Comparison of ENCODE assay signal across 8 cellular contexts in genomic region chr19:4059931-4060620, GRCh38. TPM values are rescaled to one million over a fixed set of nuclear protein-coding genes. Genes with fewer than 3 reads are reported as not detected.
DNase-seq lines count a peak whose midpoint lies in the region; ATAC-seq and TF ChIP-seq lines count a peak whose summit lies in the region.

No MANE protein-coding gene starts in this region.

- no peaks in the 10 kb centered on the region for H3K36me3 ChIP-seq in cardiac muscle cell

- peak overlapping the region; percentile 93 for H3K27ac Mint-ChIP-seq in activated T-cell treated with anti-CD3 and anti-CD28 coated beads, Interleukin-2, amount 50 U/mL, for 72 hours

- peak overlapping the region; percentile 73 for H3K27ac ChIP-seq in cardiac muscle cell

- peak; percentile 55 to 77 for DNase-seq in activated T-cell treated with anti-CD3 and anti-CD28 coated beads, Interleukin-2, amount 50 U/mL, for 72 hours
- DNase-seq in cardiac muscle cell (ENCODE audit: low read depth in 1 of 2, low spot score in 1 of 2) (peak in 1 of 2 donors; percentile 57), islet precursor cell (no peak), NCI-H748 (lab: John Stamatoyannopoulos, UW; ENCODE audit: unreplicated experiment) (no peak), COR-L47 (lab: John Stamatoyannopoulos, UW) (no peak), NCI-H2081 treated with DMSO at 0.1 percent for 48 hours (lab: John Stamatoyannopoulos, UW) (no peak)
- peak; percentile 62 to 74 for DNase-seq in stimulated activated CD8-positive, alpha-beta memory T cell treated with anti-CD3 and anti-CD28 coated beads, Interleukin-15, amount 100 ng/mL, for 48 hours (ENCODE audit: low read depth in 2 of 2)

- H3K4me1 ChIP-seq in cardiac muscle cell (ENCODE audit: low read depth) = peaks cover 3% of the 10 kb centered on the region

- peak overlapping the region; percentile 66 to 80 for H3K4me3 Mint-ChIP-seq in activated T-cell treated with anti-CD3 and anti-CD28 coated beads, Interleukin-2, amount 50 U/mL, for 72 hours

- peaks cover 4 to 12% of the 10 kb centered on the region in 2 donors for H3K36me3 Mint-ChIP-seq in activated T-cell treated with anti-CD3 and anti-CD28 coated beads, Interleukin-2, amount 50 U/mL, for 72 hours (ENCODE audit: insufficient read depth in 2 of 2)

- H3K27me3 ChIP-seq in cardiac muscle cell = no peaks in the 10 kb centered on the region

- H3K9me3 ChIP-seq in cardiac muscle cell (ENCODE audit: low read depth) = no peaks in the 10 kb centered on the region

- H3K9me3 Mint-ChIP-seq in activated T-cell treated with anti-CD3 and anti-CD28 coated beads, Interleukin-2, amount 50 U/mL, for 72 hours = no peaks in the 10 kb centered on the region

- peak; percentile 38 for ATAC-seq in HG03439 (IDR thresholded peaks at IDR 0.05; ENCODE audit: unreplicated experiment)
- ATAC-seq in activated T-cell treated with anti-CD3 and anti-CD28 coated beads, Interleukin-2, amount 50 U/mL, for 72 hours (replicated peaks in 1 of 2) = peak; percentile 25 to 58

- no peak overlapping the region for H3K4me3 ChIP-seq in cardiac muscle cell

- no peak for TF ChIP-seq CTCF in cardiac muscle cell (IDR thresholded peaks at IDR 0.05; ENCODE audit: low read depth, low read length)

- peaks cover 26% of the 10 kb centered on the region for H3K4me1 Mint-ChIP-seq in activated T-cell treated with anti-CD3 and anti-CD28 coated beads, Interleukin-2, amount 50 U/mL, for 72 hours (ENCODE audit: low read depth)

- no peaks in the 10 kb centered on the region for H3K27me3 Mint-ChIP-seq in activated T-cell treated with anti-CD3 and anti-CD28 coated beads, Interleukin-2, amount 50 U/mL, for 72 hours (ENCODE audit: low read depth)

RNA-seq across cellular contexts. Expression of gene ZBTB7A, which starts 6.6 kb away (rescaled TPM):
- 10 to 100 TPM; 29.9 to 39.6 TPM for total RNA-seq in activated T-cell treated with anti-CD3 and anti-CD28 coated beads, Interleukin-2, amount 50 U/mL, for 72 hours
- 14.6 and 20.5 TPM in 2 replicates for total RNA-seq in cardiac muscle cell
- polyA plus RNA-seq in cardiac muscle cell = 17.2 and 18.6 TPM in 2 replicates

RNA-seq across cellular contexts. Expression of gene PIAS4, which starts 52.5 kb away (rescaled TPM):
- total RNA-seq in activated T-cell treated with anti-CD3 and anti-CD28 coated beads, Interleukin-2, amount 50 U/mL, for 72 hours = 10 to 100 TPM; 33.4 TPM
- total RNA-seq in cardiac muscle cell = 32.6 and 35.4 TPM in 2 replicates
- 9.6 and 11.3 TPM in 2 replicates for polyA plus RNA-seq in cardiac muscle cell

Comparison
In these comparisons a context has a peak if more than half of its experiments do, and no peak if none do; other contexts are left out.
1. DNase-seq: peak in activated T-cell treated with anti-CD3 and anti-CD28 coated beads, Interleukin-2, amount 50 U/mL, for 72 hours (2 of 2) and stimulated activated CD8-positive, alpha-beta memory T cell treated with anti-CD3 and anti-CD28 coated beads, Interleukin-15, amount 100 ng/mL, for 48 hours (2 of 2); none in islet precursor cell (single experiment), NCI-H748 (single experiment), COR-L47 (single experiment) and NCI-H2081 treated with DMSO at 0.1 percent for 48 hours (single experiment).